Comparison of ENCODE assay signal across 8 cellular contexts in the genomic region with DNA sequence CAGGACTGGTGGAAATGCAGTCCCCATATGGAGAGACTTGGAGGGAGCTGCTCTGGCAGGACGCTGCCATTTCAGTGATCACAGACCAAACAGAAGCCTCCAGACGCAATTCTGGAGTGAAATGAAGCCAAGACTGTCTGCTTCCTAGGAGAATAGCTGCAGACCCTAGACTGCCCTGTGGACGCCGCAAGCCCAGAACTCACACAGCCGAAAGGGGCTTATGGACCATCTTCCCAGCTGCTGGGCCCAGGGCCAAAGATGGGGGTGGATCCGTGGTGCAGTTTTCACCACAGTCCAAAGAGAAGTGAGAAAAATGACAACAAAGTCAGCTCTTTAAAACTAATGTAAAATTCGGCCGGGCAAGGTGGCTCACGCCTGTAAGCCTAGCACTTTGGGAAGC.
"Had no signal": no experiment of that assay in that cellular context is flagged by ENCODE, and none has a peak within 500 bp of the region (broad histone marks: within the 10 kb centered on the region; RNA-seq: fewer than 3 reads in every experiment).

No MANE protein-coding gene starts in this region.

- H3K4me3 ChIP-seq: GM12878 had no signal

- FAIRE-seq: G401.6, GM12878, GM12891, GM12892, GM18507, GM19239 had no signal

- DNase-seq: GDM1, GF-D8 had no signal
